Comparison of ENCODE assay signal across 32 cellular contexts in genomic region chr10:130461631-130462030, GRCh38.
"Had no signal": no experiment of that assay in that cellular context is flagged by ENCODE, and none has a peak within 500 bp of the region (broad histone marks: within the 10 kb centered on the region; RNA-seq: fewer than 3 reads in every experiment).

No MANE protein-coding gene starts in this region.

- ATAC-seq: activated CD8-positive, alpha-beta T cell treated with anti-CD3 and anti-CD28 coated beads for 36 hours; activated naive CD4-positive, alpha-beta T cell treated with anti-CD3 and anti-CD28 coated beads, Interleukin-2, amount 50 U/mL, for 72 hours; activated T-cell treated with anti-CD3 and anti-CD28 coated beads, Interleukin-2, amount 50 U/mL, for 4 hours; body of pancreas; Panc1; T-cell had no signal

- H3K4me3 Mint-ChIP-seq: activated B cell treated with CpG ODN at 0.5 μM for 24 hours; activated CD8-positive, alpha-beta T cell treated with anti-CD3 and anti-CD28 coated beads for 36 hours; activated naive CD4-positive, alpha-beta T cell treated with anti-CD3 and anti-CD28 coated beads for 36 hours; activated T-cell treated with anti-CD3 and anti-CD28 coated beads, Interleukin-2, amount 50 U/mL, for 4 hours; activated T-helper 1 cell treated with anti-CD3 and anti-CD28 coated beads, Interleukin-12 subunit alpha, Interleukin-12 subunit beta, Interleukin-2, Interleukin-4 antibody, amounts not matched to agents 30 ng/mL and 10 ng/mL and 1 ng/mL, durations not matched to agents 14 hours and 24 hours and 36 hours; T-cell had no signal

- H3K27ac Mint-ChIP-seq: activated B cell treated with CpG ODN at 0.5 μM for 24 hours; activated CD8-positive, alpha-beta T cell treated with anti-CD3 and anti-CD28 coated beads for 36 hours; activated naive CD4-positive, alpha-beta T cell treated with anti-CD3 and anti-CD28 coated beads for 36 hours; activated naive CD4-positive, alpha-beta T cell treated with anti-CD3 and anti-CD28 coated beads, Interleukin-2, amount 50 U/mL, for 72 hours; activated T-helper 1 cell treated with anti-CD3 and anti-CD28 coated beads, Interleukin-12 subunit alpha, Interleukin-12 subunit beta, Interleukin-2, Interleukin-4 antibody, amounts not matched to agents 30 ng/mL and 10 ng/mL and 1 ng/mL, durations not matched to agents 14 hours and 24 hours and 36 hours; T-cell had no signal

- H3K9ac ChIP-seq: KMS-11, SK-N-SH had no signal

- H3K4me1 Mint-ChIP-seq: activated B cell treated with CpG ODN at 0.5 μM for 24 hours, T-cell had no signal

- H3K27me3 Mint-ChIP-seq: activated B cell treated with CpG ODN at 0.5 μM for 24 hours had no signal

- H3K4me3 ChIP-seq: adrenal gland, body of pancreas, SJSA1 had no signal

- H3K27me3 ChIP-seq: adrenal gland, body of pancreas, SJSA1 had no signal

- DNase-seq: activated B cell treated with CpG ODN at 0.5 μM for 24 hours; activated CD4-positive, alpha-beta T cell treated with anti-CD3 and anti-CD28 coated beads for 4 hours; activated CD4-positive, alpha-beta T cell treated with anti-CD3 and anti-CD28 coated beads, Interleukin-2, amount 50 U/mL, for 1 hour; activated CD4-positive, CD25-positive, alpha-beta regulatory T cell treated with anti-CD3 and anti-CD28 coated beads, Interleukin-2, amount 50 U/mL, for 72 hours; activated CD8-positive, alpha-beta T cell treated with anti-CD3 and anti-CD28 coated beads for 36 hours; activated gamma-delta T cell treated with Interleukin-2 at 50 U/mL for 16 hours; activated naive CD4-positive, alpha-beta T cell treated with anti-CD3 and anti-CD28 coated beads for 36 hours; activated T-cell treated with anti-CD3 and anti-CD28 coated beads for 4 hours; activated T-cell treated with anti-CD3 and anti-CD28 coated beads, Interleukin-2, amount 50 U/mL, for 4 hours; body of pancreas; central memory CD4-positive, alpha-beta T cell; NCI-H1092 treated with DMSO at 0.1 percent for 48 hours; NCI-H1417; NCI-H146; NCI-H187 treated with DMSO at 0.1 percent for 48 hours; NCI-H2081; NCI-H226; NCI-H446 treated with DMSO at 0.1 percent for 48 hours; NCI-H524; NCI-H69; SHP77 treated with DMSO at 0.1 percent for 48 hours; SK-N-SH; T-cell; T-helper 2 cell; T-helper 9 cell had no signal

- H3K4me1 ChIP-seq: adrenal gland, SJSA1 had no signal

- H3K27ac ChIP-seq: adrenal gland, body of pancreas, KMS-11, SJSA1, VCaP had no signal

- H3K9me3 ChIP-seq: adrenal gland, body of pancreas, SK-N-SH had no signal

- H3K9me3 Mint-ChIP-seq: activated CD8-positive, alpha-beta T cell treated with anti-CD3 and anti-CD28 coated beads for 36 hours; activated naive CD4-positive, alpha-beta T cell treated with anti-CD3 and anti-CD28 coated beads, Interleukin-2, amount 50 U/mL, for 72 hours; activated T-helper 1 cell treated with anti-CD3 and anti-CD28 coated beads, Interleukin-12 subunit alpha, Interleukin-12 subunit beta, Interleukin-2, Interleukin-4 antibody, amounts not matched to agents 30 ng/mL and 10 ng/mL and 1 ng/mL, durations not matched to agents 14 hours and 24 hours and 36 hours had no signal

- H3K36me3 ChIP-seq: adrenal gland, SJSA1 had no signal

- H3K36me3 Mint-ChIP-seq: activated naive CD4-positive, alpha-beta T cell treated with anti-CD3 and anti-CD28 coated beads, Interleukin-2, amount 50 U/mL, for 72 hours; T-cell had no signal

- H3K4me2 ChIP-seq: KMS-11, SK-N-SH had no signal
